ENCODE assay signal across 10 cellular contexts in genomic region chr3:119628390-119628789, GRCh38.
DNase-seq lines count a peak whose midpoint lies in the region; ATAC-seq lines count a peak whose summit lies in the region.
"Had no signal": no experiment of that assay in that cellular context is flagged by ENCODE, and none has a peak within 500 bp of the region (broad histone marks: within the 10 kb centered on the region; RNA-seq: fewer than 3 reads in every experiment).

No MANE protein-coding gene starts in this region.

- peak; percentile 82 for DNase-seq in germinal center (ENCODE audit: low spot score)
- DNase-seq in activated gamma-delta T cell (lab: John Stamatoyannopoulos, UW), result no peak
- DNase-seq in pons (ENCODE audit: low spot score), result no peak
- no peak for DNase-seq in kidney glomerular epithelial cell (lab: John Stamatoyannopoulos, UW)
- DNase-seq in LoVo (ENCODE audit: low spot score), result no peak
- DNase-seq: effector CD4-positive, alpha-beta T cell; T1000 had no signal

- ATAC-seq in GM18508 (IDR thresholded peaks at IDR 0.05; ENCODE audit: insufficient read depth, unreplicated experiment), result peak; percentile 57
- peak; percentile 65 for ATAC-seq in GM19467 (IDR thresholded peaks at IDR 0.05; ENCODE audit: unreplicated experiment)
- ATAC-seq in HG03342 (IDR thresholded peaks at IDR 0.05; ENCODE audit: unreplicated experiment), result peak; percentile 62
